Comparison of ENCODE assay signal across 9 cellular contexts in the genomic region with DNA sequence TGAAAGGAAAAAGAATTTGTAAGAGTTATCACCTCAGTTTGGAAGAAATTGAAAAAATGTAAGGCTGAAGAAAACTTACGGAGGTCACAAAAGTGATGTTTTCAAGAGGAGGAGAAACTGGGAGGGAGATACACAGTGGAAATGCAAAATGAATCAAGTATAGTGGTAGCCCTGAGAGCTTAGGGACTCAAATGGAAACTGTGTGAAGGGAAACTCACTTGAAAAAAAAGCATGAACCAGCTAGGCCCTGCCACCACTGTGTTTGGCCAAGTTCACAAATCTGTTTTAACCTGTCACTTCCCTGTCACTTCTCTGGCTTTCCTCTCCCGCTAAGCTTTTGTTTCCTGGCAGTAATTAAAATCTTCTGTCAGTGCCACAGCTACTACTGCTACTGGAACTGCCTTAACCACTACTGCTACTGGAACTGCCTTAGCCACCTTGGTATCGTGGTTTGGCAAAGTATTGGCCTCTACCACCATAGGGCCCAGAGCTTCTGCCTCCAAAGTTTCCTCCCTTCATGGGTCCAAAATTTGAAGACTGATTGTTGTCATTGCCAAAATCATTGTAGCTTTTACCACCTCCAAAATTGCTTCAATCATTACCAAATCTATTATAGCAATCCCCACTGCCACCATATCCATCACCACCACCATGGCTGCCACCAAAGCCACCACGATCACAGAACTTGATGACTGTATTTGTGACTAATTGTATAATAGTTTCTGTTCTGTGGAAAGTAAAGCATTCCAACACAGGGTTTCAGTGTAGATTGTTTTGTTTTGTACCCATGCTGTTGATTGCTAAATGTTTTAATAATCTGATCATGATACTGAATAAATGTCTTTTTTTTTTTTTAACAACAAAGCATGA. TPM values are rescaled to one million over a fixed set of nuclear protein-coding genes. Genes with fewer than 3 reads are reported as not detected.
DNase-seq lines count a peak whose midpoint lies in the region; ATAC-seq and TF ChIP-seq lines count a peak whose summit lies in the region.
"Had no signal": no experiment of that assay in that cellular context is flagged by ENCODE, and none has a peak within 500 bp of the region (broad histone marks: within the 10 kb centered on the region; RNA-seq: fewer than 3 reads in every experiment).

No MANE protein-coding gene starts in this region.

- ATAC-seq in HG02610 (IDR thresholded peaks at IDR 0.05; ENCODE audit: unreplicated experiment), result peak; percentile 84
- ATAC-seq in HG03558 (IDR thresholded peaks at IDR 0.05; ENCODE audit: extremely low read depth, unreplicated experiment), result peak; percentile 50
- ATAC-seq in stimulated activated naive B cell treated with anti-CD40 and anti-IgM and Interleukin-4, amounts not matched to agents 10 μg/mL and 1 μg/mL and 100 μg/mL, for 72 hours (replicated peaks), result peak; percentile 72 to 76

- no peak for TF ChIP-seq CTCF in osteocyte (IDR thresholded peaks at IDR 0.05)

- H3K36me3 Mint-ChIP-seq in stimulated activated naive B cell treated with anti-CD40 and anti-IgM and Interleukin-4, amounts not matched to agents 10 μg/mL and 1 μg/mL and 100 μg/mL, for 72 hours, result peaks cover 18 to 24% of the 10 kb centered on the region in 2 donors
- peaks cover 54% of the 10 kb centered on the region for H3K36me3 Mint-ChIP-seq in osteocyte (ENCODE audit: unreplicated experiment)

- H3K27ac Mint-ChIP-seq in stimulated activated naive B cell treated with anti-CD40 and anti-IgM and Interleukin-4, amounts not matched to agents 10 μg/mL and 1 μg/mL and 100 μg/mL, for 72 hours, result peak overlapping the region; percentile 70
- no peak overlapping the region for H3K27ac Mint-ChIP-seq in osteocyte (ENCODE audit: unreplicated experiment)

- no peaks in the 10 kb centered on the region for H3K9me3 Mint-ChIP-seq in stimulated activated naive B cell treated with anti-CD40 and anti-IgM and Interleukin-4, amounts not matched to agents 10 μg/mL and 1 μg/mL and 100 μg/mL, for 72 hours
- peaks cover 4% of the 10 kb centered on the region for H3K9me3 Mint-ChIP-seq in osteocyte (ENCODE audit: unreplicated experiment)

- peak; percentile 6 for DNase-seq in activated naive CD4-positive, alpha-beta T cell treated with Interleukin-2 at 50 U/mL for 16 hours
- no peak for DNase-seq in activated naive CD4-positive, alpha-beta T cell (lab: John Stamatoyannopoulos, UW)
- DNase-seq in stimulated activated naive B cell treated with anti-CD40 and anti-IgM and Interleukin-4, amounts not matched to agents 10 μg/mL and 1 μg/mL and 100 μg/mL, for 72 hours, result no peak
- no peak for DNase-seq in osteocyte (ENCODE audit: extremely low spot score, unreplicated experiment)
- DNase-seq in KG1 (lab: John Stamatoyannopoulos, UW), result no peak
- no peak for DNase-seq in NCI-H524 (lab: John Stamatoyannopoulos, UW)
- DNase-seq: NCI-H510A treated with DMSO at 0.1 percent for 48 hours had no signal

- peaks cover 9 to 29% of the 10 kb centered on the region in 2 donors for H3K4me1 Mint-ChIP-seq in stimulated activated naive B cell treated with anti-CD40 and anti-IgM and Interleukin-4, amounts not matched to agents 10 μg/mL and 1 μg/mL and 100 μg/mL, for 72 hours
- no peaks in the 10 kb centered on the region for H3K4me1 Mint-ChIP-seq in osteocyte (ENCODE audit: unreplicated experiment)

- no peaks in the 10 kb centered on the region for H3K27me3 Mint-ChIP-seq in stimulated activated naive B cell treated with anti-CD40 and anti-IgM and Interleukin-4, amounts not matched to agents 10 μg/mL and 1 μg/mL and 100 μg/mL, for 72 hours
- no peaks in the 10 kb centered on the region for H3K27me3 Mint-ChIP-seq in osteocyte (ENCODE audit: unreplicated experiment)

- no peak overlapping the region for H3K4me3 Mint-ChIP-seq in stimulated activated naive B cell treated with anti-CD40 and anti-IgM and Interleukin-4, amounts not matched to agents 10 μg/mL and 1 μg/mL and 100 μg/mL, for 72 hours
- no peak overlapping the region for H3K4me3 Mint-ChIP-seq in osteocyte (ENCODE audit: unreplicated experiment)

RNA-seq across cellular contexts. Expression of a gene that starts 41.5 kb away (rescaled TPM):
- total RNA-seq in osteocyte, result 51.1 and 56.2 TPM in 2 replicates
